Comparison of ENCODE assay signal across 7 cellular contexts in genomic region chr11:12827929-12828812, GRCh38.
DNase-seq lines count a peak whose midpoint lies in the region; ATAC-seq, FAIRE-seq and TF ChIP-seq lines count a peak whose summit lies in the region.

No MANE protein-coding gene starts in this region.

- H3K36me3 ChIP-seq in PC-9 (ENCODE audit: low read depth): no peaks in the 10 kb centered on the region
- H3K36me3 ChIP-seq in mesenchymal stem cell (ENCODE audit: control insufficient read depth in 1 of 2, insufficient read depth in 2 of 2, low read depth in 1 of 2, low read length in 2 of 2): peaks cover under 1 to 3% of the 10 kb centered on the region in 2 experiments
- H3K36me3 ChIP-seq in urinary bladder (ENCODE audit: insufficient read depth): no peaks in the 10 kb centered on the region

- H3K27me3 ChIP-seq in PC-9 (ENCODE audit: insufficient read depth, low read depth): no peaks in the 10 kb centered on the region
- H3K27me3 ChIP-seq in mesenchymal stem cell (ENCODE audit: control insufficient read depth in 1 of 2, insufficient read depth in 1 of 2, low read length in 2 of 2): no peaks in the 10 kb centered on the region

- H4K20me1 ChIP-seq in PC-9 (ENCODE audit: insufficient read depth): peaks cover 6% of the 10 kb centered on the region; the same call in 1 of the 2 replicates

- no peak for FAIRE-seq in frontal cortex (lab: Jason Lieb, UNC)

- H3K9ac ChIP-seq in mesenchymal stem cell (ENCODE audit: low read length): peak overlapping the region; percentile 79

- H3K4me1 Mint-ChIP-seq in endothelial cell (ENCODE audit: unreplicated experiment): peaks cover 63% of the 10 kb centered on the region

- H3K4me1 ChIP-seq in PC-9 (replicated peaks; ENCODE audit: insufficient read depth) (peaks cover 32% of the 10 kb centered on the region), mesenchymal stem cell (ENCODE audit: control insufficient read depth, insufficient read depth, low read depth, low read length) (peaks cover 5% of the 10 kb centered on the region), urinary bladder (ENCODE audit: insufficient read depth) (peaks cover 1% of the 10 kb centered on the region)

- peak overlapping the region; percentile 52 for H3K27ac ChIP-seq in PC-9
- H3K27ac ChIP-seq in mesenchymal stem cell (ENCODE audit: low read length, poor library complexity, severe bottlenecking): peak overlapping the region; percentile 66
- H3K27ac ChIP-seq in urinary bladder (ENCODE audit: low read depth): no peak overlapping the region

- H2BK5ac ChIP-seq in mesenchymal stem cell (ENCODE audit: low read depth, low read length, poor library complexity, severe bottlenecking): no peak overlapping the region

- BruUV-seq in PC-9 (replicated peaks; lab: Mats Ljungman, UMichigan): no TSS peak

- H3K18ac ChIP-seq in mesenchymal stem cell (ENCODE audit: low read depth in 1 of 2, low read length in 2 of 2): peak overlapping the region; percentile 48 to 89

- H4K8ac ChIP-seq in mesenchymal stem cell (ENCODE audit: low read length): peak overlapping the region; percentile 45

- peaks cover 68% of the 10 kb centered on the region for H3K79me2 ChIP-seq in PC-9 (ENCODE audit: low read depth)

- peak overlapping the region; percentile 98 for H3K27ac Mint-ChIP-seq in endothelial cell (ENCODE audit: unreplicated experiment)

- no peaks in the 10 kb centered on the region for H3K9me3 ChIP-seq in PC-9 (ENCODE audit: insufficient read depth, low read depth)
- H3K9me3 ChIP-seq in mesenchymal stem cell (ENCODE audit: control insufficient read depth, low read length): no peaks in the 10 kb centered on the region

- H2BK12ac ChIP-seq in mesenchymal stem cell (ENCODE audit: low read length in 2 of 2): peak overlapping the region in 1 of 2 experiments; percentile 52

- H3K23ac ChIP-seq in mesenchymal stem cell (ENCODE audit: low read length in 2 of 2): no peak overlapping the region

- peak overlapping the region; percentile 40 for H4K91ac ChIP-seq in mesenchymal stem cell (ENCODE audit: low read length)

- peak overlapping the region in 1 of 2 experiments; percentile 11 for H3K4ac ChIP-seq in mesenchymal stem cell (ENCODE audit: low read depth in 1 of 2, low read length in 2 of 2)

- H3F3A ChIP-seq in PC-9 (ENCODE audit: insufficient read depth, low read depth): peaks cover 25% of the 10 kb centered on the region

- ATAC-seq in HG02943 (IDR thresholded peaks at IDR 0.05; ENCODE audit: low read depth, unreplicated experiment): peak; percentile 73

- intact Hi-C loops in PC-9 (cut with micrococcal nuclease; ENCODE audit: unreplicated experiment): no loop called here

- 9% methylated on average over 16 of the region's 17 CpGs for WGBS in mesenchymal stem cell
- 20% methylated on average over 17 of the region's 17 CpGs for WGBS in urinary bladder

- H3K4me3 ChIP-seq in GM12864 (ENCODE audit: low read depth, low read length) (peak overlapping the region; percentile 22; the same call in 1 of the 2 replicates), PC-9 (peak overlapping the region; percentile 52), mesenchymal stem cell (ENCODE audit: insufficient read depth in 1 of 2, low read depth in 1 of 2, low read length in 2 of 2) (peak overlapping the region; percentile 41 to 76), urinary bladder (ENCODE audit: low read depth, low read length) (peak overlapping the region; percentile 31)

- peaks cover 2% of the 10 kb centered on the region for H3K27me3 Mint-ChIP-seq in endothelial cell (ENCODE audit: unreplicated experiment)

- H3K4me3 Mint-ChIP-seq in endothelial cell (ENCODE audit: unreplicated experiment): peak overlapping the region; percentile 88

- H3K36me3 Mint-ChIP-seq in endothelial cell (ENCODE audit: low read depth, unreplicated experiment): peaks cover 7% of the 10 kb centered on the region

- no peak overlapping the region for H3K14ac ChIP-seq in mesenchymal stem cell (ENCODE audit: low read length in 2 of 2)

- peaks cover 22% of the 10 kb centered on the region for H3K79me1 ChIP-seq in mesenchymal stem cell (replicated peaks; ENCODE audit: low read length, poor library complexity, severe bottlenecking)

- H3K4me2 ChIP-seq in PC-9: peak overlapping the region; percentile 77
- H3K4me2 ChIP-seq in mesenchymal stem cell (ENCODE audit: low read length, poor library complexity, severe bottlenecking): peak overlapping the region; percentile 90

- H3K9me3 Mint-ChIP-seq in endothelial cell (ENCODE audit: unreplicated experiment): no peaks in the 10 kb centered on the region

- no peak overlapping the region for H2BK15ac ChIP-seq in mesenchymal stem cell (ENCODE audit: low read depth, poor library complexity, severe bottlenecking)

- CTCF ChIA-PET in PC-9 (lab: Charles Lee): interaction anchor here (0.6 to 0.7 kb wide), 4 partner anchors 39 to 81 kb away, joined by 3 to 10 read pairs (median 8); no protein-coding TSS in a partner anchor

- H2AFZ ChIP-seq in PC-9 (no peak overlapping the region), mesenchymal stem cell (ENCODE audit: low read depth, low read length) (no peak overlapping the region)

- no peak overlapping the region for H2BK120ac ChIP-seq in mesenchymal stem cell (ENCODE audit: low read depth, low read length)

- no peak overlapping the region for H2AK5ac ChIP-seq in mesenchymal stem cell (ENCODE audit: low read length, severe bottlenecking)

- peak; percentile 41 for DNase-seq in GM12864 (ENCODE audit: low read depth)
- peak; percentile 36 to 74 for DNase-seq in PC-9
- DNase-seq in endothelial cell (ENCODE audit: low spot score): peak; percentile 33
- peak; percentile 86 for DNase-seq in mesenchymal stem cell
- no peak for DNase-seq in frontal cortex (ENCODE audit: low spot score in 2 of 2)

- no peaks in the 10 kb centered on the region for H3K9me2 ChIP-seq in PC-9 (ENCODE audit: insufficient read depth)

- POLR2A ChIA-PET in PC-9 (lab: Charles Lee; ENCODE audit: unreplicated experiment): interaction anchor here (0.5 to 1.0 kb wide), 5 partner anchors 10 to 321 kb away, joined by 3 to 6 read pairs (median 5); no protein-coding TSS in a partner anchor

- TF ChIP-seq CTCF in GM12864 (IDR thresholded peaks at IDR 0.05; ENCODE audit: low read depth, low read length, missing control alignments) (no peak), PC-9 (conservative IDR thresholded peaks at IDR 0.05) (no peak), endothelial cell (IDR thresholded peaks at IDR 0.05; ENCODE audit: unreplicated experiment) (no peak)

Comparison
In these comparisons a context has a peak if more than half of its experiments do, and no peak if none do; other contexts are left out.
1. DNase-seq: peak in GM12864 (single experiment), PC-9 (2 of 2), endothelial cell (single experiment) and mesenchymal stem cell (single experiment); none in frontal cortex (0 of 2).
2. Peak in every context shown above with its lines, with median percentiles within 50 percentile points of each other: H3K4me3 ChIP-seq.